15 cellular contexts compared by ENCODE assay signal in the genomic region with DNA sequence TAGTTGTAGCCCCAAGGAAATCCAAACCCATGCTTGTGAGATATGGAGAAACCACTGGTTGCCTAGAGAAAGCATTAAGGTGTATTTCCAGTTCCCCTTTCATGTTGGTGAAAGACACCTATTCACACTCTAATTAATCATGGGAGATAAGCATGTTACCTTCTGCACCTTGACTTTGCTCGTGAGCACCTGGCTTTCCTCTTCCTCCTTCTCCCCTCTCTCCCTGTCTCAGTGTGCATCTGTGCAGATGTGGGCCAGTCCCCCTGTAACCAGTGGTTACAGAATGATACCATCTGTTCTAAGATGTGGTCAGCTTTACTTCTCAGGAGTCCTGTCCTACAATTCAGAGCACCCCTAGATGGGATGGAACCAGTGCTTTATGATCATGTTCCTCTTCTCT.
DNase-seq lines count a peak whose midpoint lies in the region; ATAC-seq and TF ChIP-seq lines count a peak whose summit lies in the region.
"Had no signal": no experiment of that assay in that cellular context is flagged by ENCODE, and none has a peak within 500 bp of the region (broad histone marks: within the 10 kb centered on the region; RNA-seq: fewer than 3 reads in every experiment).

No MANE protein-coding gene starts in this region.

- no peaks in the 10 kb centered on the region for H4K20me1 ChIP-seq in hepatocyte (ENCODE audit: insufficient read depth, poor library complexity, severe bottlenecking)

- H3K27ac ChIP-seq in hepatocyte, result no peak overlapping the region
- H3K27ac ChIP-seq in breast epithelium, result no peak overlapping the region
- H3K27ac ChIP-seq in right cardiac atrium (ENCODE audit: low read length), result no peak overlapping the region
- H3K27ac ChIP-seq: C4-2B, neutrophil, SJSA1, suprapubic skin had no signal

- H3K36me3 Mint-ChIP-seq in activated T-helper 17 cell treated with anti-CD3 and anti-CD28 coated beads, Interleukin-2, amount 50 U/mL, for 72 hours (ENCODE audit: low read depth), result no peaks in the 10 kb centered on the region

- H3K4me3 ChIP-seq in hepatocyte (no peak overlapping the region), breast epithelium (no peak overlapping the region), right cardiac atrium (ENCODE audit: low read length) (no peak overlapping the region)
- H3K4me3 ChIP-seq: SJSA1, suprapubic skin had no signal

- DNase-seq in ecto neural progenitor cell (ENCODE audit: low spot score) (no peak), hepatocyte (ENCODE audit: low spot score) (no peak), breast epithelium (ENCODE audit: low spot score in 2 of 2) (no peak), right cardiac atrium (no peak)
- DNase-seq: activated naive CD4-positive, alpha-beta T cell treated with anti-CD3 and anti-CD28 coated beads, Interleukin-2, amount 50 U/mL, for 16 hours; foreskin melanocyte; immature natural killer cell had no signal

- H3K27me3 Mint-ChIP-seq in activated T-helper 17 cell treated with anti-CD3 and anti-CD28 coated beads, Interleukin-2, amount 50 U/mL, for 72 hours, result no peaks in the 10 kb centered on the region

- H3K36me3 ChIP-seq in hepatocyte (replicated peaks; ENCODE audit: insufficient read depth, low read depth) (no peaks in the 10 kb centered on the region), breast epithelium (no peaks in the 10 kb centered on the region)
- H3K36me3 ChIP-seq: SJSA1, suprapubic skin had no signal

- H3K27me3 ChIP-seq in hepatocyte (no peaks in the 10 kb centered on the region), breast epithelium (no peaks in the 10 kb centered on the region), right cardiac atrium (ENCODE audit: control insufficient read depth, insufficient read depth) (no peaks in the 10 kb centered on the region)
- H3K27me3 ChIP-seq: neutrophil, SJSA1, suprapubic skin had no signal

- TF ChIP-seq POLR2A in breast epithelium (IDR thresholded peaks at IDR 0.05), result no peak

- no peak overlapping the region for H3K27ac Mint-ChIP-seq in activated T-helper 17 cell treated with anti-CD3 and anti-CD28 coated beads, Interleukin-2, amount 50 U/mL, for 72 hours
- H3K27ac Mint-ChIP-seq: immature natural killer cell had no signal

- no peak overlapping the region for H2AFZ ChIP-seq in hepatocyte

- TF ChIP-seq CTCF in hepatocyte (IDR thresholded peaks at IDR 0.05; ENCODE audit: poor library complexity) (no peak), breast epithelium (IDR thresholded peaks at IDR 0.05) (no peak)

- intact Hi-C loops in breast epithelium (cut with DNase I; ENCODE audit: low total_unique reads) (no loop called here), right cardiac atrium (cut with DNase I) (no loop called here)

- no peaks in the 10 kb centered on the region for H3K79me2 ChIP-seq in hepatocyte

- H3K4me1 Mint-ChIP-seq in activated T-helper 17 cell treated with anti-CD3 and anti-CD28 coated beads, Interleukin-2, amount 50 U/mL, for 72 hours, result no peaks in the 10 kb centered on the region
- H3K4me1 Mint-ChIP-seq: immature natural killer cell had no signal

- peak; percentile 63 for ATAC-seq in GM18909 (IDR thresholded peaks at IDR 0.05; ENCODE audit: poor library complexity, unreplicated experiment)
- ATAC-seq in GM21528 (IDR thresholded peaks at IDR 0.05; ENCODE audit: low FRiP score, unreplicated experiment), result peak; percentile 46
- peak; percentile 66 for ATAC-seq in HG03045 (IDR thresholded peaks at IDR 0.05; ENCODE audit: unreplicated experiment)
- ATAC-seq in activated T-helper 17 cell treated with anti-CD3 and anti-CD28 coated beads, Interleukin-2, amount 50 U/mL, for 72 hours (replicated peaks), result peak; percentile 19
- no peak for ATAC-seq in right cardiac atrium

- H3K4me1 ChIP-seq in hepatocyte (ENCODE audit: insufficient read depth) (peaks cover 3% of the 10 kb centered on the region), breast epithelium (no peaks in the 10 kb centered on the region), right cardiac atrium (ENCODE audit: control insufficient read depth, insufficient read depth, low read length) (no peaks in the 10 kb centered on the region)
- H3K4me1 ChIP-seq: suprapubic skin had no signal

- no peak overlapping the region for H3K4me2 ChIP-seq in hepatocyte

- no peak overlapping the region for H3K4me3 Mint-ChIP-seq in activated T-helper 17 cell treated with anti-CD3 and anti-CD28 coated beads, Interleukin-2, amount 50 U/mL, for 72 hours
- H3K4me3 Mint-ChIP-seq: immature natural killer cell had no signal

- no peaks in the 10 kb centered on the region for H3K9me2 ChIP-seq in hepatocyte (replicated peaks; ENCODE audit: insufficient read depth)

- H3K9me3 ChIP-seq in hepatocyte (ENCODE audit: low read depth), result no peaks in the 10 kb centered on the region
- H3K9me3 ChIP-seq in breast epithelium, result no peaks in the 10 kb centered on the region
- H3K9me3 ChIP-seq in right cardiac atrium (ENCODE audit: control insufficient read depth, low read length), result no peaks in the 10 kb centered on the region
- H3K9me3 ChIP-seq: neutrophil, SJSA1, suprapubic skin had no signal

- 88% methylated on average over 1 of the region's 1 CpG for WGBS in hepatocyte (ENCODE audit: low lambda C conversion rate, missing lambda C conversion rate)
- WGBS in right cardiac atrium, result 98% methylated on average over 1 of the region's 1 CpG

- H3K9me3 Mint-ChIP-seq in activated T-helper 17 cell treated with anti-CD3 and anti-CD28 coated beads, Interleukin-2, amount 50 U/mL, for 72 hours, result no peaks in the 10 kb centered on the region
- H3K9me3 Mint-ChIP-seq: immature natural killer cell had no signal

Comparison
In these comparisons a context has a peak if more than half of its experiments do, and no peak if none do; other contexts are left out.
1. ATAC-seq: peak in GM18909 (single experiment), GM21528 (single experiment), HG03045 (single experiment) and activated T-helper 17 cell treated with anti-CD3 and anti-CD28 coated beads, Interleukin-2, amount 50 U/mL, for 72 hours (single experiment); none in right cardiac atrium (0 of 2).